9 cellular contexts compared by ENCODE assay signal in the genomic region with DNA sequence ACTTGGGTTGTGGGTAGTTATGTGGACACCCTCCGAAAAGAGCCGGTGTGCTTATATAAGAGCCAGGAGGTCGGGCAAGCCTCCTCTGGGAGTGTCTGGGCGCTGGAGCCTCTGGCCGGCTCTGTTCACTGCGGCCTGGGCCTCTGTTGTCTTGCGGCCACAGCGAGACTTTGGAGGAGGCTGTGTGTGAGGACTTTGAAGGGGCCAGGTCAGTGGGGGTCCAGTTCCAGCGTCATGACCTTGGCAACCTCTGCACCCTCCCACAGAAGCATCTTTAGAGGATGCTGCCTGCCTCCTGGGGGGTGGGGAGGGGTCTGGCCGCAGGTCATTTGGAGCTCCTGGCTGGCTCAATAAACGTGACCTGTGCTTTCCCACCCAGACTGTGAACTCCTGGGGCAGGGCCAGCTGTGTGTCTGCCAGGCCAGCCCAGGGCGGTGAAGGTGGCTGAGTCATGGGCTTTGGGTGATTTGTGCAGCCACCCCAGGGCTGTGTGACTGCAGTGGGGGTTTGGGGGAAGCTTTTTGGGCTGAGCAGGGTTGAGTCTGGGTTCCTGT. TPM values are rescaled to one million over a fixed set of nuclear protein-coding genes. Genes with fewer than 3 reads are reported as not detected.
A peak's percentile ranks its signal among the peaks of the same experiment; 100 is the strongest.
DNase-seq lines count a peak whose midpoint lies in the region; ATAC-seq, FAIRE-seq and TF ChIP-seq lines count a peak whose summit lies in the region.
"Had no signal": no experiment of that assay in that cellular context is flagged by ENCODE, and none has a peak within 500 bp of the region (broad histone marks: within the 10 kb centered on the region; RNA-seq: fewer than 3 reads in every experiment).

No MANE protein-coding gene starts in this region.

- no peak for ATAC-seq in GM21447 (IDR thresholded peaks at IDR 0.05; ENCODE audit: unreplicated experiment)

- FAIRE-seq in H54 (lab: Jason Lieb, UNC), result no peak
- no peak for FAIRE-seq in frontal cortex (lab: Jason Lieb, UNC)

- TF ChIP-seq CTCF in fibroblast of pulmonary artery (IDR thresholded peaks at IDR 0.05; ENCODE audit: low read length, missing control alignments), result no peak

- H3K4me3 ChIP-seq in SJSA1, result peak overlapping the region; percentile 74
- peak overlapping the region; percentile 87 for H3K4me3 ChIP-seq in fibroblast of pulmonary artery (replicated peaks; ENCODE audit: low read depth, low read length)
- peak overlapping the region; percentile 94 for H3K4me3 ChIP-seq in skeletal muscle satellite cell (ENCODE audit: low read length)

- H3K4me1 ChIP-seq in SJSA1 (replicated peaks) (peaks cover 76% of the 10 kb centered on the region), skeletal muscle satellite cell (ENCODE audit: control insufficient read depth, insufficient read depth, low read length) (peaks cover 33% of the 10 kb centered on the region)

- no peaks in the 10 kb centered on the region for H3K9me3 ChIP-seq in SJSA1 (replicated peaks)
- H3K9me3 ChIP-seq in skeletal muscle satellite cell (replicated peaks; ENCODE audit: low read length), result no peaks in the 10 kb centered on the region

- DNase-seq in H54 (ENCODE audit: insufficient read length, low spot score) (peak; percentile 97), SJSA1 (ENCODE audit: low read depth in 1 of 2, low spot score in 2 of 2) (peak; percentile 87), fibroblast of pulmonary artery (ENCODE audit: low read depth) (no peak), NCI-H128 (lab: John Stamatoyannopoulos, UW; ENCODE audit: unreplicated experiment) (no peak), DMS 273 treated with DMSO at 0.1 percent for 48 hours (lab: John Stamatoyannopoulos, UW) (no peak), frontal cortex (ENCODE audit: low spot score in 2 of 2) (no peak)
- DNase-seq: NCI-H2029 treated with DMSO at 0.1 percent for 48 hours had no signal

- peak overlapping the region; percentile 84 for H3K4me2 ChIP-seq in skeletal muscle satellite cell (ENCODE audit: low read length)

- peak overlapping the region; percentile 44 for H3K27ac ChIP-seq in SJSA1

- peak overlapping the region; percentile 93 for H3K9ac ChIP-seq in skeletal muscle satellite cell (ENCODE audit: low read depth, low read length)

- H3K27me3 ChIP-seq in SJSA1 (replicated peaks) (no peaks in the 10 kb centered on the region), skeletal muscle satellite cell (ENCODE audit: control insufficient read depth, insufficient read depth, low read length) (no peaks in the 10 kb centered on the region)

- TF ChIP-seq POLR2A in H54 (IDR thresholded peaks at IDR 0.05; ENCODE audit: low read depth, low read length), result no peak

- H3K36me3 ChIP-seq in SJSA1 (peaks cover 67% of the 10 kb centered on the region), skeletal muscle satellite cell (ENCODE audit: insufficient read depth, low read length) (no peaks in the 10 kb centered on the region)

RNA-seq across cellular contexts. Expression of a gene that starts 1.2 kb away (rescaled TPM):
- 120 and 139 TPM in 2 replicates for total RNA-seq in SJSA1 (2014; rRNA removed; shearing (Covaris generic))
- 8.9 and 13.3 TPM in 2 replicates for total RNA-seq in skeletal muscle satellite cell (2012; rRNA removed)
- 36.7 TPM for total RNA-seq in frontal cortex

RNA-seq across cellular contexts. Expression of a gene that starts 14.8 kb away (rescaled TPM):
- 61.7 and 70.0 TPM in 2 replicates for total RNA-seq in SJSA1 (2014; rRNA removed; shearing (Covaris generic))
- total RNA-seq in skeletal muscle satellite cell (2012; rRNA removed), result not detected in 2 replicates
- 0.41 TPM for total RNA-seq in frontal cortex

RNA-seq across cellular contexts. Expression of a gene that starts 15.1 kb away (rescaled TPM):
- total RNA-seq in SJSA1 (2014; rRNA removed; shearing (Covaris generic)), result 18.5 and 21.3 TPM in 2 replicates
- total RNA-seq in skeletal muscle satellite cell (2012; rRNA removed), result 5.8 and 12.5 TPM in 2 replicates
- total RNA-seq in frontal cortex, result 7.7 TPM

RNA-seq across cellular contexts. Expression of a gene that starts 15.7 kb away (rescaled TPM):
- total RNA-seq in SJSA1 (2014; rRNA removed; shearing (Covaris generic)), result 0.09 and 0.16 TPM in 2 replicates
- total RNA-seq in skeletal muscle satellite cell (2012; rRNA removed), result 0.22 and 0.51 TPM in 2 replicates
- 13.5 TPM for total RNA-seq in frontal cortex

RNA-seq across cellular contexts. Expression of a gene that starts 20.0 kb away (rescaled TPM):
- total RNA-seq in SJSA1 (2014; rRNA removed; shearing (Covaris generic)), result 0.24 and 6.6 TPM in 2 replicates
- total RNA-seq in skeletal muscle satellite cell (2012; rRNA removed), result not detected in 2 replicates
- total RNA-seq in frontal cortex, result 2.9 TPM

Comparison
In these comparisons a context has a peak if more than half of its experiments do, and no peak if none do; other contexts are left out.
1. DNase-seq: peak in H54 (single experiment) and SJSA1 (2 of 2); none in fibroblast of pulmonary artery (single experiment), NCI-H128 (single experiment), DMS 273 treated with DMSO at 0.1 percent for 48 hours (single experiment) and frontal cortex (0 of 2).
2. RNA of a gene that starts 14.8 kb away (total RNA-seq): 61.7 to 70.0 TPM in SJSA1; 0.41 TPM in frontal cortex (single experiment); every median in the first group is over 10 times any median in the second.
3. Peak in every context shown above with its lines, with median percentiles within 50 percentile points of each other: H3K4me3 ChIP-seq.